Comparison of ENCODE assay signal across 1 cellular context in the genomic region with DNA sequence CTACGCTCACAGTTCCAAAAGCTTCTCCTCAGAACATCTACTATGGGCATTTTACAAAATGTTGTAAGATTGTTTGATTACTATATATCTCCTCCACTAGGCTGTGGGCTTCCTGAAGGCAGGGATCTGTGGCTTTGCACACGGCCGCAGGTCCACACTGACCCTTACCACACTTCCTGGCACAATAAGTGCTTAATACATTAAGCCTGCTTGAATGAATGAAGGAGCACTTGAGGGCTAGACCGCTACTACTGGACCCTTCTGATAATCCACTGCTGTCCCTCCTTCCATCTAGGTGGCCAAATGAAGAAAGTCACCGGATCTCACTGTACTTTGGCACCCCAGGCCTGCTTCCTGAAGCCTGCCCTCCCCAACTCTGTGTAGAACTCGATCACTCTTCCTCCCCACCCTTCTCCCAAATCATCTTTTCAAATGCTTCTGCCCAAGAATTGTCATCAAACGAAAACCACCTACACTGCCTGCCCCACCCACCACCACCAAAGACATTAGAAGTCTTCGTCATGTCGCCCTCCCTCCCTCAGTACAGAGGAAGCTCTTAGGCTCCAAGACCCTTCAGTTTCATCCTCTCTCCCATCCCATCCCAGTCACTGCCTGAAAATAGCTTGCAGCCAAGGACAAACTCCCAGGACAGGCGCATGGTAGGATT.
TF ChIP-seq lines count a peak whose summit lies in the region.

No MANE protein-coding gene starts in this region.

TF ChIP-seq in SK-N-SH treated with all-trans-retinoic acid at 6 μM for 48 hours, 23 proteins besides CTCF, POLR2A, EP300 and RAD21 (continued from another document):
- no peak for TF ChIP-seq ZNF70 (CRISPR knock-in tag; IDR thresholded peaks at IDR 0.05)
- no peak for TF ChIP-seq ZNF8 (CRISPR knock-in tag; IDR thresholded peaks at IDR 0.05)
- no peak for TF ChIP-seq TCF4 (CRISPR knock-in tag; IDR thresholded peaks at IDR 0.05; ENCODE audit: borderline replicate concordance)
- TF ChIP-seq GLIS3 (CRISPR knock-in tag; IDR thresholded peaks at IDR 0.05): no peak
- no peak for TF ChIP-seq BACH2 (CRISPR knock-in tag; IDR thresholded peaks at IDR 0.05; ENCODE audit: borderline replicate concordance)
- TF ChIP-seq ZC3H10 (CRISPR knock-in tag; IDR thresholded peaks at IDR 0.05): no peak
- no peak for TF ChIP-seq OSR1 (CRISPR knock-in tag; IDR thresholded peaks at IDR 0.05)
- TF ChIP-seq ZFP3 (CRISPR knock-in tag; IDR thresholded peaks at IDR 0.05): no peak
- TF ChIP-seq, protein P1, sequence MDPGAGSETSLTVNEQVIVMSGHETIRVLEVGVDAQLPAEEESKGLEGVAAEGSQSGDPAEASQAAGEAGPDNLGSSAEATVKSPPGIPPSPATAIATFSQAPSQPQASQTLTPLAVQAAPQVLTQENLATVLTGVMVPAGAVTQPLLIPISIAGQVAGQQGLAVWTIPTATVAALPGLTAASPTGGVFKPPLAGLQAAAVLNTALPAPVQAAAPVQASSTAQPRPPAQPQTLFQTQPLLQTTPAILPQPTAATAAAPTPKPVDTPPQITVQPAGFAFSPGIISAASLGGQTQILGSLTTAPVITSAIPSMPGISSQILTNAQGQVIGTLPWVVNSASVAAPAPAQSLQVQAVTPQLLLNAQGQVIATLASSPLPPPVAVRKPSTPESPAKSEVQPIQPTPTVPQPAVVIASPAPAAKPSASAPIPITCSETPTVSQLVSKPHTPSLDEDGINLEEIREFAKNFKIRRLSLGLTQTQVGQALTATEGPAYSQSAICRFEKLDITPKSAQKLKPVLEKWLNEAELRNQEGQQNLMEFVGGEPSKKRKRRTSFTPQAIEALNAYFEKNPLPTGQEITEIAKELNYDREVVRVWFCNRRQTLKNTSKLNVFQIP (CRISPR knock-in tag; IDR thresholded peaks at IDR 0.05; ENCODE audit: borderline replicate concordance, low read depth): no peak
- no peak for TF ChIP-seq ZFP30 (CRISPR knock-in tag; IDR thresholded peaks at IDR 0.05)
- TF ChIP-seq, protein P2, sequence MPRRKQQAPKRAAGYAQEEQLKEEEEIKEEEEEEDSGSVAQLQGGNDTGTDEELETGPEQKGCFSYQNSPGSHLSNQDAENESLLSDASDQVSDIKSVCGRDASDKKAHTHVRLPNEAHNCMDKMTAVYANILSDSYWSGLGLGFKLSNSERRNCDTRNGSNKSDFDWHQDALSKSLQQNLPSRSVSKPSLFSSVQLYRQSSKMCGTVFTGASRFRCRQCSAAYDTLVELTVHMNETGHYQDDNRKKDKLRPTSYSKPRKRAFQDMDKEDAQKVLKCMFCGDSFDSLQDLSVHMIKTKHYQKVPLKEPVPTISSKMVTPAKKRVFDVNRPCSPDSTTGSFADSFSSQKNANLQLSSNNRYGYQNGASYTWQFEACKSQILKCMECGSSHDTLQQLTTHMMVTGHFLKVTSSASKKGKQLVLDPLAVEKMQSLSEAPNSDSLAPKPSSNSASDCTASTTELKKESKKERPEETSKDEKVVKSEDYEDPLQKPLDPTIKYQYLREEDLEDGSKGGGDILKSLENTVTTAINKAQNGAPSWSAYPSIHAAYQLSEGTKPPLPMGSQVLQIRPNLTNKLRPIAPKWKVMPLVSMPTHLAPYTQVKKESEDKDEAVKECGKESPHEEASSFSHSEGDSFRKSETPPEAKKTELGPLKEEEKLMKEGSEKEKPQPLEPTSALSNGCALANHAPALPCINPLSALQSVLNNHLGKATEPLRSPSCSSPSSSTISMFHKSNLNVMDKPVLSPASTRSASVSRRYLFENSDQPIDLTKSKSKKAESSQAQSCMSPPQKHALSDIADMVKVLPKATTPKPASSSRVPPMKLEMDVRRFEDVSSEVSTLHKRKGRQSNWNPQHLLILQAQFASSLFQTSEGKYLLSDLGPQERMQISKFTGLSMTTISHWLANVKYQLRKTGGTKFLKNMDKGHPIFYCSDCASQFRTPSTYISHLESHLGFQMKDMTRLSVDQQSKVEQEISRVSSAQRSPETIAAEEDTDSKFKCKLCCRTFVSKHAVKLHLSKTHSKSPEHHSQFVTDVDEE (CRISPR knock-in tag; IDR thresholded peaks at IDR 0.05): no peak
- no peak for TF ChIP-seq TOX (CRISPR knock-in tag; IDR thresholded peaks at IDR 0.05; ENCODE audit: borderline replicate concordance)
- no peak for TF ChIP-seq SNAI2 (CRISPR knock-in tag; IDR thresholded peaks at IDR 0.05)
